ENCODE assay signal across 23 cellular contexts in genomic region chr5:53364098-53364497, GRCh38.
DNase-seq lines count a peak whose midpoint lies in the region; ATAC-seq, FAIRE-seq and TF ChIP-seq lines count a peak whose summit lies in the region.
"Had no signal": no experiment of that assay in that cellular context is flagged by ENCODE, and none has a peak within 500 bp of the region (broad histone marks: within the 10 kb centered on the region; RNA-seq: fewer than 3 reads in every experiment).

No MANE protein-coding gene starts in this region.

- H3K79me2 ChIP-seq in mammary epithelial cell (ENCODE audit: insufficient read depth, low read length) (no peaks in the 10 kb centered on the region), PC-9 (ENCODE audit: low read depth) (no peaks in the 10 kb centered on the region), endothelial cell of umbilical vein (ENCODE audit: control insufficient read depth, insufficient read depth, low read length) (no peaks in the 10 kb centered on the region)

- no peak overlapping the region for H3K4me2 ChIP-seq in mammary epithelial cell (ENCODE audit: insufficient read depth, low read depth, low read length)
- H3K4me2 ChIP-seq in PC-9: no peak overlapping the region
- no peak overlapping the region for H3K4me2 ChIP-seq in endothelial cell of umbilical vein (ENCODE audit: insufficient read depth, low read length)

- peak; percentile 56 for ATAC-seq in sciatic nerve
- ATAC-seq in HG03108 (IDR thresholded peaks at IDR 0.05; ENCODE audit: unreplicated experiment): no peak
- ATAC-seq in GM21576 (IDR thresholded peaks at IDR 0.05; ENCODE audit: unreplicated experiment): no peak
- ATAC-seq: T-cell, upper lobe of right lung had no signal

- dilution Hi-C loops in mammary epithelial cell (cut with HindIII; ENCODE audit: low sequenced_read_pairs) (loop anchor here (10.0 kb wide), 1 partner anchor 61 kb away; no protein-coding TSS in a partner anchor), endothelial cell of umbilical vein (cut with MboI; ENCODE audit: extremely low pct_ligation_motif_present, low sequenced_read_pairs) (no loop called here)

- H3K27ac ChIP-seq in mammary epithelial cell (ENCODE audit: insufficient read depth, low read depth, low read length): peak overlapping the region; percentile 100
- 0 out of 2 replicates have a peak overlapping the region, but pooled peaks have one; percentile 97 for H3K27ac ChIP-seq in PC-9
- H3K27ac ChIP-seq in endothelial cell of umbilical vein (ENCODE audit: insufficient read depth, low read depth, low read length): no peak overlapping the region
- H3K27ac ChIP-seq: esophagus squamous epithelium, RWPE1, upper lobe of right lung had no signal

- TF ChIP-seq POLR2A in endothelial cell of umbilical vein (IDR thresholded peaks at IDR 0.05; ENCODE audit: low read depth, low read length): no peak

- H3K9ac ChIP-seq in mammary epithelial cell (ENCODE audit: insufficient read depth, low read length): no peak overlapping the region
- H3K9ac ChIP-seq in endothelial cell of umbilical vein (replicated peaks; ENCODE audit: extremely low read depth, insufficient read depth, low read length): no peak overlapping the region

- H3K4me1 Mint-ChIP-seq in MCF 10A (ENCODE audit: insufficient read depth, unreplicated experiment): peaks cover 10% of the 10 kb centered on the region
- H3K4me1 Mint-ChIP-seq: CD14-positive monocyte; central memory CD8-positive, alpha-beta T cell; T-cell had no signal

- CTCF ChIA-PET in mammary epithelial cell (lab: Charles Lee; ENCODE audit: low non-redundant PET): no interaction called here
- CTCF ChIA-PET in MCF 10A (lab: Yijun Ruan, JAX): interaction anchor here (0.6 kb wide), 1 partner anchor 71 kb away, joined by 3 read pairs; no protein-coding TSS in a partner anchor
- CTCF ChIA-PET in PC-9 (lab: Charles Lee): no interaction called here
- CTCF ChIA-PET in endothelial cell of umbilical vein (lab: Charles Lee): interaction anchor here (1.3 kb wide), 1 partner anchor 67 kb away, joined by 3 read pairs; no protein-coding TSS in a partner anchor

- H3K27ac Mint-ChIP-seq in MCF 10A (ENCODE audit: low read depth, unreplicated experiment): no peak overlapping the region
- H3K27ac Mint-ChIP-seq: activated CD4-positive, alpha-beta memory T cell treated with anti-CD3 and anti-CD28 coated beads for 36 hours; CD14-positive monocyte; T-cell had no signal

- H2AFZ ChIP-seq in mammary epithelial cell (ENCODE audit: low read depth, low read length): no peak overlapping the region
- no peak overlapping the region for H2AFZ ChIP-seq in PC-9
- no peak overlapping the region for H2AFZ ChIP-seq in endothelial cell of umbilical vein (ENCODE audit: low read depth, low read length)

- TF ChIP-seq CTCF in mammary epithelial cell (conservative IDR thresholded peaks at IDR 0.05 in 1 of 2, IDR thresholded peaks at IDR 0.05 in 1 of 2; ENCODE audit: extremely low read depth in 1 of 2, insufficient read depth in 1 of 2, low read depth in 1 of 2, low read length in 2 of 2): no peak
- TF ChIP-seq CTCF in MCF 10A (IDR thresholded peaks at IDR 0.05; ENCODE audit: unreplicated experiment): no peak
- no peak for TF ChIP-seq CTCF in PC-9 (conservative IDR thresholded peaks at IDR 0.05)
- TF ChIP-seq CTCF in endothelial cell of umbilical vein (IDR thresholded peaks at IDR 0.05; ENCODE audit: extremely low read depth in 1 of 2, insufficient read depth in 1 of 2, low read depth in 1 of 2, low read length in 2 of 2): no peak

- H3K9me1 ChIP-seq in endothelial cell of umbilical vein (replicated peaks; ENCODE audit: control insufficient read depth, extremely low read depth, insufficient read depth, low read length): no peaks in the 10 kb centered on the region

- H3K9me2 ChIP-seq in PC-9 (ENCODE audit: insufficient read depth): no peaks in the 10 kb centered on the region

- in situ Hi-C loops in mammary epithelial cell (cut with MboI; ENCODE audit: low sequenced_read_pairs in 2 of 2): loop anchor here (5.0 to 10.0 kb wide), 2 partner anchors 42 to 51 kb away; no protein-coding TSS in a partner anchor

- H3K9me3 Mint-ChIP-seq in MCF 10A (ENCODE audit: unreplicated experiment): no peaks in the 10 kb centered on the region
- H3K9me3 Mint-ChIP-seq: activated CD4-positive, alpha-beta memory T cell treated with anti-CD3 and anti-CD28 coated beads for 36 hours; central memory CD8-positive, alpha-beta T cell; T-cell had no signal

- BruUV-seq in mammary epithelial cell (replicated peaks; lab: Mats Ljungman, UMichigan) (no TSS peak), MCF 10A (replicated peaks; lab: Mats Ljungman, UMichigan) (no TSS peak), PC-9 (replicated peaks; lab: Mats Ljungman, UMichigan) (no TSS peak), endothelial cell of umbilical vein (replicated peaks; lab: Mats Ljungman, UMichigan) (no TSS peak)

- no peak overlapping the region for H3K4me3 Mint-ChIP-seq in MCF 10A (ENCODE audit: unreplicated experiment)
- H3K4me3 Mint-ChIP-seq: activated CD4-positive, alpha-beta memory T cell treated with anti-CD3 and anti-CD28 coated beads for 36 hours; CD14-positive monocyte; central memory CD8-positive, alpha-beta T cell; T-cell had no signal

- peaks cover 41% of the 10 kb centered on the region for H3F3A ChIP-seq in PC-9 (ENCODE audit: insufficient read depth, low read depth)

- POLR2A ChIA-PET in MCF 10A (lab: Yijun Ruan, JAX): interaction anchor here (1.5 to 1.8 kb wide), 3 partner anchors 8 to 22 kb away, joined by 4 to 8 read pairs (median 6); no protein-coding TSS in a partner anchor
- POLR2A ChIA-PET in PC-9 (lab: Charles Lee; ENCODE audit: unreplicated experiment): no interaction called here
- POLR2A ChIA-PET in endothelial cell of umbilical vein (lab: Charles Lee): no interaction called here

- FAIRE-seq in endothelial cell of umbilical vein (lab: Jason Lieb, UNC): no peak

- H3K27me3 ChIP-seq in mammary epithelial cell (ENCODE audit: insufficient read depth, low read length) (no peaks in the 10 kb centered on the region), PC-9 (ENCODE audit: insufficient read depth, low read depth) (no peaks in the 10 kb centered on the region), endothelial cell of umbilical vein (ENCODE audit: control insufficient read depth in 2 of 2, insufficient read depth in 2 of 2, low read length in 2 of 2) (no peaks in the 10 kb centered on the region)
- H3K27me3 ChIP-seq: esophagus squamous epithelium, upper lobe of right lung had no signal

- H4K20me1 ChIP-seq in mammary epithelial cell (ENCODE audit: insufficient read depth, low read length) (no peaks in the 10 kb centered on the region), PC-9 (ENCODE audit: insufficient read depth) (no peaks in the 10 kb centered on the region), endothelial cell of umbilical vein (replicated peaks; ENCODE audit: control insufficient read depth, extremely low read depth, insufficient read depth, low read length) (no peaks in the 10 kb centered on the region)

- H3K9me3 ChIP-seq in mammary epithelial cell (replicated peaks; ENCODE audit: insufficient read depth, low read length): no peaks in the 10 kb centered on the region
- no peaks in the 10 kb centered on the region for H3K9me3 ChIP-seq in PC-9 (ENCODE audit: insufficient read depth, low read depth)
- H3K9me3 ChIP-seq in endothelial cell of umbilical vein (replicated peaks; ENCODE audit: control insufficient read depth, insufficient read depth, low read length): no peaks in the 10 kb centered on the region
- H3K9me3 ChIP-seq: esophagus squamous epithelium, HAP-1, upper lobe of right lung had no signal

- no peak for DNase-seq in mammary epithelial cell
- no peak for DNase-seq in MCF 10A (ENCODE audit: unreplicated experiment)
- no peak for DNase-seq in PC-9
- peak; percentile 44 for DNase-seq in endothelial cell of umbilical vein (ENCODE audit: low read depth, low spot score)
- no peak for DNase-seq in sciatic nerve (ENCODE audit: low spot score)
- DNase-seq in HUDEP-2 (lab: John Stamatoyannopoulos, UW; ENCODE audit: unreplicated experiment in 76 of 76): no peak
- DNase-seq: activated CD4-positive, alpha-beta memory T cell treated with anti-CD3 and anti-CD28 coated beads for 36 hours; activated naive CD4-positive, alpha-beta T cell; amygdala; effector CD8-positive, alpha-beta T cell; esophagus squamous epithelium; GDM1; hippocampal formation; NCI-H2081; NCI-H510A; T-cell; upper lobe of right lung had no signal

- H3K4me3 ChIP-seq in mammary epithelial cell (replicated peaks in 1 of 3; ENCODE audit: insufficient read depth in 1 of 3, low read depth in 2 of 3, low read length in 3 of 3) (no peak overlapping the region), PC-9 (no peak overlapping the region), endothelial cell of umbilical vein (replicated peaks in 1 of 3; ENCODE audit: insufficient read depth in 1 of 3, low read depth in 1 of 3, low read length in 3 of 3) (no peak overlapping the region)
- H3K4me3 ChIP-seq: esophagus squamous epithelium, HAP-1, upper lobe of right lung had no signal

- no peaks in the 10 kb centered on the region for H3K36me3 ChIP-seq in mammary epithelial cell (ENCODE audit: insufficient read depth, low read length)
- H3K36me3 ChIP-seq in PC-9 (ENCODE audit: low read depth): no peaks in the 10 kb centered on the region
- H3K36me3 ChIP-seq in endothelial cell of umbilical vein (ENCODE audit: control insufficient read depth in 2 of 2, extremely low read depth in 1 of 2, insufficient read depth in 2 of 2, low read length in 2 of 2): no peaks in the 10 kb centered on the region
- H3K36me3 ChIP-seq: esophagus squamous epithelium, HAP-1, upper lobe of right lung had no signal

- intact Hi-C loops in mammary epithelial cell (cut with micrococcal nuclease): loop anchor here (5.0 kb wide), 1 partner anchor 117 kb away; no protein-coding TSS in a partner anchor
- intact Hi-C loops in MCF 10A (cut with micrococcal nuclease): no loop called here
- intact Hi-C loops in PC-9 (cut with micrococcal nuclease; ENCODE audit: unreplicated experiment): loop anchor here (5.0 kb wide), 4 partner anchors 68 to 442 kb away; partner anchors contain the start of gene ITGA2
- intact Hi-C loops in endothelial cell of umbilical vein (cut with micrococcal nuclease): loop anchor here (5.0 kb wide), 1 partner anchor 113 kb away; no protein-coding TSS in a partner anchor
- intact Hi-C loops in sciatic nerve (cut with DNase I): no loop called here

- peaks cover 64% of the 10 kb centered on the region for H3K4me1 ChIP-seq in mammary epithelial cell (ENCODE audit: insufficient read depth, low read length)
- peaks cover 52% of the 10 kb centered on the region for H3K4me1 ChIP-seq in PC-9 (replicated peaks; ENCODE audit: insufficient read depth)
- H3K4me1 ChIP-seq in endothelial cell of umbilical vein (ENCODE audit: control insufficient read depth, extremely low read depth, insufficient read depth, low read length): peaks cover 16% of the 10 kb centered on the region
- H3K4me1 ChIP-seq: HAP-1, upper lobe of right lung had no signal

- no peaks in the 10 kb centered on the region for H3K36me3 Mint-ChIP-seq in MCF 10A (ENCODE audit: insufficient read depth, unreplicated experiment)
- H3K36me3 Mint-ChIP-seq: activated CD4-positive, alpha-beta memory T cell treated with anti-CD3 and anti-CD28 coated beads for 36 hours; CD14-positive monocyte; T-cell had no signal

- WGBS in mammary epithelial cell (ENCODE audit: low coverage, missing lambda C conversion rate): 91% methylated on average over 2 of the region's 2 CpGs

- no peaks in the 10 kb centered on the region for H3K27me3 Mint-ChIP-seq in MCF 10A (ENCODE audit: insufficient read depth, unreplicated experiment)
- H3K27me3 Mint-ChIP-seq: central memory CD8-positive, alpha-beta T cell had no signal

Comparison
In these comparisons a context has a peak if more than half of its experiments do, and no peak if none do; other contexts are left out.
1. CTCF ChIA-PET loops: an anchor here in MCF 10A (0.6 kb wide) and endothelial cell of umbilical vein (1.3 kb wide); none called in mammary epithelial cell and PC-9.
2. intact Hi-C loops: an anchor here in mammary epithelial cell (5.0 kb wide), PC-9 (5.0 kb wide) and endothelial cell of umbilical vein (5.0 kb wide); none called in MCF 10A and sciatic nerve.